16 cellular contexts compared by ENCODE assay signal in genomic region chr14:93832665-93833064, GRCh38. TPM values are rescaled to one million over a fixed set of nuclear protein-coding genes. Genes with fewer than 3 reads are reported as not detected.
DNase-seq lines count a peak whose midpoint lies in the region; ATAC-seq and TF ChIP-seq lines count a peak whose summit lies in the region.
"Had no signal": no experiment of that assay in that cellular context is flagged by ENCODE, and none has a peak within 500 bp of the region (broad histone marks: within the 10 kb centered on the region; RNA-seq: fewer than 3 reads in every experiment).

No MANE protein-coding gene starts in this region.

- H3K9me3 ChIP-seq in BE2C, result no peaks in the 10 kb centered on the region
- H3K9me3 ChIP-seq in ascending aorta, result no peaks in the 10 kb centered on the region
- H3K9me3 ChIP-seq: suprapubic skin had no signal

- intact Hi-C loops in left ventricle myocardium superior (cut with micrococcal nuclease), result no loop called here
- intact Hi-C loops in ascending aorta (cut with DNase I), result no loop called here

- DNase-seq in BE2C, result peak; percentile 86
- DNase-seq in LNCaP clone FGC (ENCODE audit: low read depth), result peak; percentile 74
- DNase-seq in NCI-H69 (lab: John Stamatoyannopoulos, UW), result peak; percentile 83
- peak; percentile 62 for DNase-seq in left ventricle myocardium superior
- no peak for DNase-seq in SIG-M5 (lab: John Stamatoyannopoulos, UW)
- no peak for DNase-seq in ascending aorta (ENCODE audit: low spot score in 2 of 2)
- DNase-seq: activated CD4-positive, CD25-positive, alpha-beta regulatory T cell treated with anti-CD3 and anti-CD28 coated beads, Interleukin-2, amount 50 U/mL, for 72 hours; activated CD8-positive, alpha-beta memory T cell treated with anti-CD3 and anti-CD28 coated beads, Interleukin-2, amount 50 U/mL, for 4 hours; DMS53; kidney; NCI-H226; stimulated activated CD4-positive, alpha-beta T cell treated with anti-CD3 and anti-CD28 coated beads, Interleukin-15, amount 100 ng/mL, for 24 hours; T-cell had no signal

- H3K4me3 ChIP-seq in BE2C (ENCODE audit: low read depth, low read length), result no peak overlapping the region
- H3K4me3 ChIP-seq in LNCaP clone FGC (ENCODE audit: low read depth, low read length), result no peak overlapping the region
- H3K4me3 ChIP-seq in ascending aorta, result no peak overlapping the region
- H3K4me3 ChIP-seq: suprapubic skin had no signal

- H3K36me3 ChIP-seq in BE2C (no peaks in the 10 kb centered on the region), ascending aorta (no peaks in the 10 kb centered on the region)
- H3K36me3 ChIP-seq: suprapubic skin had no signal

- H3K4me1 ChIP-seq in BE2C, result peaks cover 16% of the 10 kb centered on the region
- no peaks in the 10 kb centered on the region for H3K4me1 ChIP-seq in ascending aorta

- ATAC-seq in left ventricle myocardium superior (peak; percentile 91), HG02610 (IDR thresholded peaks at IDR 0.05; ENCODE audit: unreplicated experiment) (no peak), HG03159 (IDR thresholded peaks at IDR 0.05; ENCODE audit: unreplicated experiment) (no peak)
- ATAC-seq: T-cell had no signal

- H3K27ac ChIP-seq in ascending aorta, result no peak overlapping the region
- H3K27ac ChIP-seq: suprapubic skin had no signal

- no peak for TF ChIP-seq CTCF in BE2C (IDR thresholded peaks at IDR 0.05; ENCODE audit: low read depth, low read length)
- TF ChIP-seq CTCF in LNCaP clone FGC (IDR thresholded peaks at IDR 0.05; ENCODE audit: control insufficient read depth, extremely low read depth, insufficient read depth), result no peak
- no peak for TF ChIP-seq CTCF in ascending aorta (IDR thresholded peaks at IDR 0.05)

- H3K27me3 ChIP-seq in BE2C, result no peaks in the 10 kb centered on the region
- no peaks in the 10 kb centered on the region for H3K27me3 ChIP-seq in ascending aorta

RNA-seq across cellular contexts. Expression of gene PRIMA1, which starts 44.4 kb away (rescaled TPM):
- 6.9 TPM for polyA plus RNA-seq in BE2C (2012; ENCODE audit: insufficient read depth, insufficient read length, low read depth)
- total RNA-seq in left ventricle myocardium superior (7.9 TPM), ascending aorta (9.4 TPM)
- total RNA-seq: T-cell had no signal

Comparison
In these comparisons a context has a peak if more than half of its experiments do, and no peak if none do; other contexts are left out.
1. DNase-seq: peak in BE2C (single experiment), LNCaP clone FGC (single experiment), NCI-H69 (single experiment) and left ventricle myocardium superior (single experiment); none in SIG-M5 (single experiment) and ascending aorta (0 of 2).